Comparison of ENCODE assay signal across 10 cellular contexts in genomic region chr5:173884402-173885053, GRCh38. TPM values are rescaled to one million over a fixed set of nuclear protein-coding genes. Genes with fewer than 3 reads are reported as not detected.
A peak's percentile ranks its signal among the peaks of the same experiment; 100 is the strongest.
DNase-seq lines count a peak whose midpoint lies in the region; ATAC-seq and TF ChIP-seq lines count a peak whose summit lies in the region.
"Had no signal": no experiment of that assay in that cellular context is flagged by ENCODE, and none has a peak within 500 bp of the region (broad histone marks: within the 10 kb centered on the region; RNA-seq: fewer than 3 reads in every experiment).

No MANE protein-coding gene starts in this region.

- no peak overlapping the region for H3K4me3 ChIP-seq in HL-60 (replicated peaks; ENCODE audit: insufficient read depth, low read length)
- no peak overlapping the region for H3K4me3 ChIP-seq in lower lobe of right lung
- H3K4me3 ChIP-seq: thoracic aorta had no signal

- H3K27me3 ChIP-seq in HL-60 (ENCODE audit: insufficient read depth, poor library complexity, severe bottlenecking) (no peaks in the 10 kb centered on the region), lower lobe of right lung (ENCODE audit: low read depth) (no peaks in the 10 kb centered on the region)

- intact Hi-C loops in lower lobe of right lung (cut with DNase I): no loop called here

- no peak for ATAC-seq in lower lobe of right lung
- ATAC-seq in omental fat pad (ENCODE audit: low FRiP score): no peak

- H3K36me3 ChIP-seq in lower lobe of right lung: no peaks in the 10 kb centered on the region
- H3K36me3 ChIP-seq: thoracic aorta had no signal

- H3K27ac ChIP-seq in HL-60 (replicated peaks): 0 out of 2 replicates have a peak overlapping the region, but pooled peaks have one; percentile 2
- peak overlapping the region; percentile 49 for H3K27ac ChIP-seq in lower lobe of right lung
- H3K27ac ChIP-seq: thoracic aorta had no signal

- H3K9me3 ChIP-seq in lower lobe of right lung: no peaks in the 10 kb centered on the region
- H3K9me3 ChIP-seq: thoracic aorta had no signal

- peaks cover 31% of the 10 kb centered on the region for H3K4me1 ChIP-seq in lower lobe of right lung

- DNase-seq in GDM1 (lab: John Stamatoyannopoulos, UW) (peak; percentile 16), HL-60 (ENCODE audit: low read depth in 1 of 2, low spot score in 1 of 2) (no peak), lower lobe of right lung (peak; percentile 44), C1 segment of cervical spinal cord (lab: John Stamatoyannopoulos, UW) (no peak), kidney tubule cell (ENCODE audit: low spot score) (no peak), omental fat pad (ENCODE audit: low spot score) (no peak), NCI-H187 (lab: John Stamatoyannopoulos, UW) (no peak)
- DNase-seq in activated CD4-positive, alpha-beta T cell treated with anti-CD3 and anti-CD28 coated beads, Interleukin-2, amount 50 U/mL, for 1 hour: peak; percentile 23
- DNase-seq: NCI-H146 had no signal

- no peak for TF ChIP-seq CTCF in HL-60 (IDR thresholded peaks at IDR 0.05; ENCODE audit: insufficient read depth, low read length)
- TF ChIP-seq CTCF in lower lobe of right lung (IDR thresholded peaks at IDR 0.05): no peak
- no peak for TF ChIP-seq CTCF in omental fat pad (IDR thresholded peaks at IDR 0.05)

RNA-seq across cellular contexts. Expression of gene CPEB4, which starts 3.6 kb away (rescaled TPM):
- total RNA-seq in lower lobe of right lung (67.5 TPM), omental fat pad (10 to 100 TPM; 43.2 to 71.4 (median 58.1) TPM)

Comparison
In these comparisons a context has a peak if more than half of its experiments do, and no peak if none do; other contexts are left out.
1. DNase-seq: peak in GDM1 (single experiment), activated CD4-positive, alpha-beta T cell treated with anti-CD3 and anti-CD28 coated beads, Interleukin-2, amount 50 U/mL, for 1 hour (single experiment) and lower lobe of right lung (single experiment); none in HL-60 (0 of 2), C1 segment of cervical spinal cord (0 of 14), kidney tubule cell (single experiment), omental fat pad (single experiment) and NCI-H187 (0 of 2).